15 cellular contexts compared by ENCODE assay signal in the genomic region with DNA sequence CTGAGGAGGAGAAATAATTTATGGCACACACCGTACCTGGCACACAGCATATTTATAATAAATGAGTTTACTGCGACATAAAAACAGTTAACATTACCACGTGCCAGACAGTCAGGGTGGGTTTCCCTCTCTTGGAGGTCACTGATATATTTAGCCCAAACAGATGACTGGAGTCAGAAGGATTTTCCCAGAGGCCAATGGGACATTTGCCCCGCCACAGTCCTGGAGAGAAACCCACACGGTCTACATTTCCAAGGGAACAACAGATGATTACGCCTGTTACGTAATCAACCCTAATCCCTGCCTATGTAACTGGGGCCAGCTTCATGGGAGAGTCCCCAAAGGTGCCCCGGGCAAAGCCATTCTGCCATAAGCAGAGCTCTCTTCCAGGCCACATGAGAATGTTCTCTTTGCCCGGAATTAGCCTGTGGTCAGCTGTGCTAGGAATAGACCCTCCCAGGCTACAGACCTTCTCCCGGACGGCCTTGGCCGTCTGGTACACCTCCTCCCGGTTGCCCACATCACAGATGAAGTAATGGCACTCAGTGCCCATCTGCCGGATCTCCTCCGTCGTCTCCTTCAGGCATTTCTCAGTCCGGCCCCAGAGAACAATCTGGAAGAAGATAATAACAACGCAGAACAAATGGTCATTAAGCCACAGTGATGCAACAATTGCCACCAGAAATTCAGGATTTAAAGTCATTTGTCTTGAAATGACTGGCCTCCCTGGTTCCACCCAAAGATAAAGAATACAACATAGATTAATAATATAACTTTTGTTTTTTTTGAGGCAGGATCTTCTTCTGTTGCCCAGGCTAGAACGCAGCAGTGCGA. TPM values are rescaled to one million over a fixed set of nuclear protein-coding genes. Genes with fewer than 3 reads are reported as not detected.
DNase-seq lines count a peak whose midpoint lies in the region; ATAC-seq and TF ChIP-seq lines count a peak whose summit lies in the region.
"Had no signal": no experiment of that assay in that cellular context is flagged by ENCODE, and none has a peak within 500 bp of the region (broad histone marks: within the 10 kb centered on the region; RNA-seq: fewer than 3 reads in every experiment).

No MANE protein-coding gene starts in this region.

- no peak overlapping the region for H2BK120ac ChIP-seq in neuronal stem cell (ENCODE audit: low read depth, low read length)

- H3K18ac ChIP-seq in neuronal stem cell (ENCODE audit: low read length), result peak overlapping the region; percentile 35

- POLR2A ChIA-PET in A673 (lab: Charles Lee; ENCODE audit: low non-redundant PET), result no interaction called here

- H3K4me3 ChIP-seq in A673 (ENCODE audit: low read depth, low read length, poor library complexity, severe bottlenecking) (no peak overlapping the region), fibroblast of villous mesenchyme (ENCODE audit: low read depth, low read length) (no peak overlapping the region), neuronal stem cell (ENCODE audit: low read length in 2 of 2) (no peak overlapping the region)
- H3K4me3 ChIP-seq: ovary had no signal

- TF ChIP-seq CTCF in A673 (conservative IDR thresholded peaks at IDR 0.05; ENCODE audit: low read depth, low read length) (no peak), fibroblast of villous mesenchyme (IDR thresholded peaks at IDR 0.05; ENCODE audit: insufficient read depth, low read depth, low read length) (no peak)

- H4K8ac ChIP-seq in neuronal stem cell (ENCODE audit: low read depth, low read length), result no peak overlapping the region

- intact Hi-C loops in A673 (cut with micrococcal nuclease; ENCODE audit: unreplicated experiment), result no loop called here

- CTCF ChIA-PET in A673 (lab: Charles Lee), result interaction anchor here (0.5 kb wide), 1 partner anchor 78 kb away, joined by 9 read pairs; no protein-coding TSS in a partner anchor

- H3K14ac ChIP-seq in neuronal stem cell (ENCODE audit: low read length), result no peak overlapping the region

- H2AK5ac ChIP-seq in neuronal stem cell (ENCODE audit: low read depth, low read length), result no peak overlapping the region

- no peaks in the 10 kb centered on the region for H3K79me1 ChIP-seq in neuronal stem cell (ENCODE audit: low read depth, low read length)

- H3K36me3 ChIP-seq in A673 (ENCODE audit: insufficient read depth, low read length, poor library complexity, severe bottlenecking) (no peaks in the 10 kb centered on the region), neuronal stem cell (replicated peaks in 1 of 2; ENCODE audit: control insufficient read depth in 2 of 2, insufficient read depth in 2 of 2, low read length in 2 of 2) (no peaks in the 10 kb centered on the region)
- H3K36me3 ChIP-seq: ovary had no signal

- H2BK12ac ChIP-seq in neuronal stem cell (ENCODE audit: low read length), result no peak overlapping the region

- no CpG with 5 or more reads among the region's 20 CpGs for WGBS in neuronal stem cell (ENCODE audit: extremely low coverage in 2 of 2, insufficient read length in 2 of 2, insufficient replicate concordance in 1 of 2), 2 donors

- no peak overlapping the region for H3K4ac ChIP-seq in neuronal stem cell (ENCODE audit: low read length)

- no peak overlapping the region for H2AFZ ChIP-seq in neuronal stem cell (ENCODE audit: low read length)

- no peak overlapping the region for H4K91ac ChIP-seq in neuronal stem cell (ENCODE audit: low read depth, low read length, poor library complexity)

- no peak overlapping the region for H3K9ac ChIP-seq in neuronal stem cell (ENCODE audit: low read depth, low read length, poor library complexity)

- DNase-seq in A673 (ENCODE audit: low spot score), result peak; percentile 19
- DNase-seq in RPMI7951 (ENCODE audit: low read depth), result peak; percentile 100
- peak; percentile 86 for DNase-seq in fibroblast of villous mesenchyme (ENCODE audit: low read depth)
- DNase-seq in neuronal stem cell (ENCODE audit: low spot score), result no peak
- DNase-seq in stimulated activated CD4-positive, alpha-beta T cell treated with anti-CD3 and anti-CD28 coated beads, Interleukin-2, amount 100 ng/mL, for 24 hours, result no peak
- no peak for DNase-seq in COLO668 (lab: John Stamatoyannopoulos, UW; ENCODE audit: unreplicated experiment)
- DNase-seq: ACHN; activated CD4-positive, CD25-positive, alpha-beta regulatory T cell; DMS79; kidney glomerular epithelial cell; NCI-H510A; ovary had no signal

- H3K23ac ChIP-seq in neuronal stem cell (ENCODE audit: low read depth, low read length, poor library complexity), result no peak overlapping the region

- ATAC-seq in HG03025 (IDR thresholded peaks at IDR 0.05; ENCODE audit: low FRiP score, unreplicated experiment) (no peak), GM21447 (IDR thresholded peaks at IDR 0.05; ENCODE audit: unreplicated experiment) (no peak)

- H3K27me3 ChIP-seq in A673 (replicated peaks; ENCODE audit: insufficient read depth, low read depth, low read length, poor library complexity) (no peaks in the 10 kb centered on the region), neuronal stem cell (ENCODE audit: control insufficient read depth in 3 of 3, insufficient read depth in 3 of 3, low read depth in 1 of 3, low read length in 3 of 3) (peaks cover 0 to 2% (median 0%) of the 10 kb centered on the region in 3 experiments)
- H3K27me3 ChIP-seq: ovary had no signal

- H3K27ac ChIP-seq in A673 (ENCODE audit: low read depth, low read length, poor library complexity, severe bottlenecking), result no peak overlapping the region
- no peak overlapping the region for H3K27ac ChIP-seq in neuronal stem cell (replicated peaks; ENCODE audit: low read length)
- H3K27ac ChIP-seq: HL-60 had no signal

- BruUV-seq in A673 (replicated peaks; lab: Mats Ljungman, UMichigan), result no TSS peak

- H2BK5ac ChIP-seq in neuronal stem cell (ENCODE audit: low read length), result no peak overlapping the region

- no peak overlapping the region for H2BK15ac ChIP-seq in neuronal stem cell (ENCODE audit: low read length)

- H3K4me2 ChIP-seq in neuronal stem cell (ENCODE audit: insufficient read depth, low read length, poor library complexity, severe bottlenecking), result no peak overlapping the region

- H3K4me1 ChIP-seq in A673 (ENCODE audit: insufficient read depth, low read length, poor library complexity, severe bottlenecking), result no peaks in the 10 kb centered on the region
- H3K4me1 ChIP-seq in neuronal stem cell (ENCODE audit: control insufficient read depth in 2 of 2, insufficient read depth in 1 of 2, low read depth in 1 of 2, low read length in 2 of 2), result no peaks in the 10 kb centered on the region

- H3K9me3 ChIP-seq in A673 (ENCODE audit: low read depth, low read length, poor library complexity, severe bottlenecking) (no peaks in the 10 kb centered on the region), neuronal stem cell (replicated peaks in 1 of 2; ENCODE audit: control insufficient read depth in 2 of 2, insufficient read depth in 1 of 2, low read depth in 1 of 2, low read length in 2 of 2) (no peaks in the 10 kb centered on the region)
- H3K9me3 ChIP-seq: ovary had no signal

RNA-seq across cellular contexts. Expression of a gene that starts 37.7 kb away (rescaled TPM):
- total RNA-seq in A673 (2021) (2.4 TPM in 2 replicates), fibroblast of villous mesenchyme (84.1 and 137 TPM in 2 replicates)
- 22.5 and 28.8 TPM in 2 replicates for total RNA-seq in RPMI7951 (2014; rRNA removed; shearing (Covaris generic))
- polyA plus RNA-seq in neuronal stem cell (2013, experiment 1 of 2), result 0.75 TPM
- polyA plus RNA-seq in neuronal stem cell (2013, experiment 2 of 2), result 0.76 TPM

Comparison
In these comparisons a context has a peak if more than half of its experiments do, and no peak if none do; other contexts are left out.
1. DNase-seq: peak in A673 (single experiment), RPMI7951 (single experiment) and fibroblast of villous mesenchyme (single experiment); none in neuronal stem cell (single experiment), stimulated activated CD4-positive, alpha-beta T cell treated with anti-CD3 and anti-CD28 coated beads, Interleukin-2, amount 100 ng/mL, for 24 hours (0 of 2) and COLO668 (single experiment).